Comparison of ENCODE assay signal across 9 cellular contexts in genomic region chr13:42038661-42039456, GRCh38. TPM values are rescaled to one million over a fixed set of nuclear protein-coding genes. Genes with fewer than 3 reads are reported as not detected.
DNase-seq lines count a peak whose midpoint lies in the region; ATAC-seq and TF ChIP-seq lines count a peak whose summit lies in the region.
"Had no signal": no experiment of that assay in that cellular context is flagged by ENCODE, and none has a peak within 500 bp of the region (broad histone marks: within the 10 kb centered on the region; RNA-seq: fewer than 3 reads in every experiment).

No MANE protein-coding gene starts in this region.

- H3K27me3 ChIP-seq in SJSA1 (replicated peaks) (no peaks in the 10 kb centered on the region), smooth muscle cell (ENCODE audit: low read depth) (no peaks in the 10 kb centered on the region), Peyer's patch (no peaks in the 10 kb centered on the region)

- DNase-seq in GM04504 (ENCODE audit: low read depth), result peak; percentile 44
- DNase-seq in SJSA1 (ENCODE audit: low read depth in 1 of 2, low spot score in 2 of 2), result no peak
- DNase-seq in fibroblast of mammary gland (ENCODE audit: low read depth), result peak; percentile 37
- no peak for DNase-seq in smooth muscle cell (lab: John Stamatoyannopoulos, UW; ENCODE audit: unreplicated experiment)
- no peak for DNase-seq in GM13977 (ENCODE audit: low spot score)
- DNase-seq in Peyer's patch, result no peak
- DNase-seq: NCI-H1092 treated with DMSO at 0.1 percent for 48 hours had no signal

- ATAC-seq in GM21423 (IDR thresholded peaks at IDR 0.05; ENCODE audit: unreplicated experiment), result no peak
- no peak for ATAC-seq in HG02970 (IDR thresholded peaks at IDR 0.05; ENCODE audit: low FRiP score, unreplicated experiment)

- H3K4me1 ChIP-seq in SJSA1 (replicated peaks), result peaks cover 17% of the 10 kb centered on the region
- peaks cover 9% of the 10 kb centered on the region for H3K4me1 ChIP-seq in smooth muscle cell (ENCODE audit: low read depth)
- peaks cover 0 to 8% (median 0%) of the 10 kb centered on the region in 4 donors for H3K4me1 ChIP-seq in Peyer's patch

- no peaks in the 10 kb centered on the region for H3F3A ChIP-seq in smooth muscle cell (ENCODE audit: low read depth)

- H3K27ac ChIP-seq in SJSA1 (no peak overlapping the region), smooth muscle cell (ENCODE audit: low read depth) (no peak overlapping the region), Peyer's patch (peak overlapping the region in 1 of 4 donors; percentile 92)

- no peak overlapping the region for H2AFZ ChIP-seq in smooth muscle cell (ENCODE audit: low read depth)

- WGBS in smooth muscle cell (ENCODE audit: low lambda C conversion rate), result 82% methylated on average over 19 of the region's 19 CpGs

- in situ Hi-C loops in GM13977 (cut with MboI; ENCODE audit: low pct_unique_long_range_greater_than_20kb, low sequenced_read_pairs, unreplicated experiment), result no loop called here

- H3K9me3 ChIP-seq in SJSA1 (replicated peaks), result peaks cover 3% of the 10 kb centered on the region; the same call in 1 of the 2 replicates
- H3K9me3 ChIP-seq in smooth muscle cell (replicated peaks; ENCODE audit: low read depth), result no peaks in the 10 kb centered on the region
- no peaks in the 10 kb centered on the region for H3K9me3 ChIP-seq in Peyer's patch

- H3K4me3 ChIP-seq in SJSA1 (peak overlapping the region; percentile 87), fibroblast of mammary gland (ENCODE audit: control insufficient read depth, low read depth, low read length) (no peak overlapping the region), smooth muscle cell (peak overlapping the region; percentile 90), Peyer's patch (peak overlapping the region in 1 of 4 donors; percentile 93)

- no peak for TF ChIP-seq POLR2A in Peyer's patch (IDR thresholded peaks at IDR 0.05)

- H3K79me2 ChIP-seq in smooth muscle cell (ENCODE audit: low read depth), result peaks cover 13% of the 10 kb centered on the region

- peaks cover 8% of the 10 kb centered on the region; the same call in 1 of the 2 replicates for H3K36me3 ChIP-seq in SJSA1
- H3K36me3 ChIP-seq in smooth muscle cell (ENCODE audit: low read depth), result no peaks in the 10 kb centered on the region
- no peaks in the 10 kb centered on the region for H3K36me3 ChIP-seq in Peyer's patch

- H3K4me2 ChIP-seq in smooth muscle cell, result peak overlapping the region; percentile 81

- TF ChIP-seq CTCF in fibroblast of mammary gland (conservative IDR thresholded peaks at IDR 0.05; ENCODE audit: control insufficient read depth, insufficient read depth, low read depth, low read length), result no peak
- no peak for TF ChIP-seq CTCF in smooth muscle cell (IDR thresholded peaks at IDR 0.05; ENCODE audit: borderline replicate concordance, insufficient read depth, poor library complexity, severe bottlenecking)
- TF ChIP-seq CTCF in GM13977 (IDR thresholded peaks at IDR 0.05; ENCODE audit: extremely low read depth, insufficient read depth, missing control alignments), result no peak
- no peak for TF ChIP-seq CTCF in Peyer's patch (IDR thresholded peaks at IDR 0.05)

- H3K9ac ChIP-seq in smooth muscle cell (ENCODE audit: low read depth), result no peak overlapping the region

- H4K20me1 ChIP-seq in smooth muscle cell (ENCODE audit: low read depth), result peaks cover 10% of the 10 kb centered on the region

RNA-seq across cellular contexts. Expression of gene DGKH, which starts 9.6 kb away (rescaled TPM):
- total RNA-seq in SJSA1 (2014; rRNA removed; shearing (Covaris generic)), result 5.6 and 11.3 TPM in 2 replicates
- total RNA-seq in smooth muscle cell (6.8 and 7.1 TPM in 2 replicates), Peyer's patch (10 to 100 TPM in 3 of 4 donors, 1 to 10 TPM in 1; 9.5 to 30.5 (median 18.8) TPM)
- 1.3 and 2.6 TPM in 2 replicates for polyA plus RNA-seq in smooth muscle cell

Comparison
In these comparisons a context has a peak if more than half of its experiments do, and no peak if none do; other contexts are left out.
1. DNase-seq: peak in GM04504 (single experiment) and fibroblast of mammary gland (single experiment); none in SJSA1 (0 of 2), smooth muscle cell (single experiment), GM13977 (single experiment) and Peyer's patch (0 of 3).